ENCODE assay signal across 8 cellular contexts in genomic region chr10:12902135-12902572, GRCh38.
DNase-seq lines count a peak whose midpoint lies in the region; ATAC-seq and TF ChIP-seq lines count a peak whose summit lies in the region.

No MANE protein-coding gene starts in this region.

- H3K27ac ChIP-seq in heart right ventricle = no peak overlapping the region
- no peak overlapping the region for H3K27ac ChIP-seq in thoracic aorta

- no peaks in the 10 kb centered on the region for H3K36me3 Mint-ChIP-seq in activated B cell treated with CpG ODN at 0.5 μM for 24 hours (ENCODE audit: low read depth)

- intact Hi-C loops in heart right ventricle (cut with DNase I) = loop anchor here in 8 of 10 donors (2.0 to 10.0 kb wide), 8 partner anchors 120 to 640 kb away; no protein-coding TSS in a partner anchor
- intact Hi-C loops in left ventricle myocardium superior (cut with micrococcal nuclease) = no loop called here
- intact Hi-C loops in activated B cell treated with CpG ODN at 0.5 μM for 24 hours (cut with micrococcal nuclease) = loop anchor here (1.0 to 5.0 kb wide), 6 partner anchors 191 to 1120 kb away; no protein-coding TSS in a partner anchor

- WGBS in heart right ventricle, 2 donors = 3 to 12% methylated on average over 2 of the region's 2 CpGs

- POLR2A ChIA-PET in activated B cell treated with CpG ODN at 0.5 μM for 24 hours (lab: Charles Lee) = interaction anchor here (0.6 kb wide), 1 partner anchor 707 kb away, joined by 3 read pairs; the partner anchor contains the start of gene NUDT5

- H3K9me3 ChIP-seq in heart right ventricle (no peaks in the 10 kb centered on the region), thoracic aorta (no peaks in the 10 kb centered on the region)

- H3K4me3 ChIP-seq in heart right ventricle (no peak overlapping the region), thoracic aorta (no peak overlapping the region)

- ATAC-seq in heart right ventricle = peak in 3 of 8 donors; percentile 33 to 46 (median 34)
- no peak for ATAC-seq in left ventricle myocardium superior
- no peak for ATAC-seq in activated B cell treated with CpG ODN at 0.5 μM for 24 hours (ENCODE audit: low read depth)
- ATAC-seq in thoracic aorta (ENCODE audit: insufficient number of reproducible peaks, low FRiP score, low read depth) = no peak

- no peak overlapping the region for H3K27ac Mint-ChIP-seq in activated B cell treated with CpG ODN at 0.5 μM for 24 hours

- H3K4me1 ChIP-seq in heart right ventricle = peaks cover 0 to 9% (median 0%) of the 10 kb centered on the region in 9 donors
- peaks cover 10 to 44% of the 10 kb centered on the region in 2 donors for H3K4me1 ChIP-seq in thoracic aorta (ENCODE audit: control insufficient read depth in 1 of 2, low read depth in 2 of 2)

- H3K27me3 ChIP-seq in heart right ventricle (peaks cover 0 to 11% (median 0%) of the 10 kb centered on the region in 7 donors), thoracic aorta (replicated peaks; ENCODE audit: insufficient read depth) (no peaks in the 10 kb centered on the region)

- peak; percentile 54 to 88 (median 78) for TF ChIP-seq CTCF in heart right ventricle (IDR thresholded peaks at IDR 0.05)
- peak; percentile 82 for TF ChIP-seq CTCF in activated B cell treated with CpG ODN at 0.5 μM for 24 hours (IDR thresholded peaks at IDR 0.05)
- TF ChIP-seq CTCF in thoracic aorta (IDR thresholded peaks at IDR 0.05) = peak; percentile 61

- H3K4me3 Mint-ChIP-seq in activated B cell treated with CpG ODN at 0.5 μM for 24 hours = no peak overlapping the region

- H3K27me3 Mint-ChIP-seq in activated B cell treated with CpG ODN at 0.5 μM for 24 hours = peaks cover 23% of the 10 kb centered on the region

- no peaks in the 10 kb centered on the region for H3K4me1 Mint-ChIP-seq in activated B cell treated with CpG ODN at 0.5 μM for 24 hours

- DNase-seq in heart right ventricle (peak in 1 of 2 donors; percentile 62), left ventricle myocardium superior (no peak), NCI-H1417 treated with DMSO at 0.1 percent for 48 hours (lab: John Stamatoyannopoulos, UW) (peak; percentile 4), activated B cell treated with CpG ODN at 0.5 μM for 24 hours (peak; percentile 18), mucosa of gallbladder (ENCODE audit: low spot score) (peak; percentile 40), thoracic aorta (ENCODE audit: low spot score) (no peak), epidermal melanocyte (ENCODE audit: insufficient read length, low spot score) (no peak)
- DNase-seq in effector CD4-positive, alpha-beta T cell = peak; percentile 20

- H3K36me3 ChIP-seq in heart right ventricle (no peaks in the 10 kb centered on the region), thoracic aorta (no peaks in the 10 kb centered on the region)

- no peaks in the 10 kb centered on the region for H3K9me3 Mint-ChIP-seq in activated B cell treated with CpG ODN at 0.5 μM for 24 hours

- CTCF ChIA-PET in activated B cell treated with CpG ODN at 0.5 μM for 24 hours (lab: Charles Lee) = interaction anchor here (0.8 to 1.7 kb wide), 12 partner anchors 9 to 688 kb away, joined by 3 to 11 read pairs (median 4); no protein-coding TSS in a partner anchor

Comparison
In these comparisons a context has a peak if more than half of its experiments do, and no peak if none do; other contexts are left out.
1. DNase-seq: peak in NCI-H1417 treated with DMSO at 0.1 percent for 48 hours (single experiment), activated B cell treated with CpG ODN at 0.5 μM for 24 hours (single experiment), effector CD4-positive, alpha-beta T cell (single experiment) and mucosa of gallbladder (single experiment); none in left ventricle myocardium superior (single experiment), thoracic aorta (single experiment) and epidermal melanocyte (single experiment).
2. Peak in every context shown above with its lines, with median percentiles within 50 percentile points of each other: CTCF ChIP-seq.